ENCODE assay signal across 8 cellular contexts in the genomic region with DNA sequence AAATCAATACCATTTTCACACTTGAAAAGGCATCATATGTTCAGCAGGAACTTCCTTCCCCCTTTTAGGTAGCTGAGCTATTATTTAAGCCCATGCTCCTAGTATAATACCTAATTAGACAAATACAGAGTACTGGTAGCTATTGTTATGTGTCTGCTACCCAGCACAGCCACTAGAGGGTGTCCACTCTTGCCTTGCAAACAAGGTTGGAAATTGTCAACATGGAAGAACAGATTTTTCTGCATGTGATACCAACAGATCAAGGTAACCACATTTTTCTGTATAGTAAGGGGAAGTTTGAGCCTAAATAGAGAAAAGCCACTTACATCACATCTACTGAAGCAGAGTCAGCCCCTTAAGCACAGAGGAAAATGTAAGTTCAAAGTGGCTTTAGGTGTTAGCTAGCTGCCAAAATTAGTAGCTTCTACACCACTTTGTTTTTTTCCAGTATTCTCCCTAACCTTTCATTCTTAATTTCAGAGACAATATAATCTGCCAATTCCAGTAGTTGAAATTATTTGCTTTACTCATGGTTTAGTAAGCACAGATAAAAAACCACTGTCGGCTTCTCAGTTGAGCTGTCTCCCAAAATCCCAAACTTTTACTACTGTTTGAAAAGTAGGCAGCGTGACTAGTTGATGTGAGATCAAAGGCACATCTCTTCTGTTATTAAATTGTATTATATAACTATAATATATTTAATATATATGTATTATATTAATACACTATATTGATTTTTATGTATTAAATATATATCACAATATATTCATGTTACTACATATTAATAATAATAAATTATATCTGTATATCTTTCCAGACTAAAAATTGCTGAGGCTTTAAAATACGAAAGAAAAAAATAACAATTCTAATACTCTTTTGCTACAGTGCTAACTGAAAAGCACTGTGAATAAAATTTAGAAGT.
DNase-seq lines count a peak whose midpoint lies in the region; ATAC-seq, FAIRE-seq and TF ChIP-seq lines count a peak whose summit lies in the region.

No MANE protein-coding gene starts in this region.

- in situ Hi-C loops in astrocyte of the cerebellum (cut with HindIII; ENCODE audit: low sequenced_read_pairs): loop anchor here (5.0 kb wide), 1 partner anchor 37 kb away; the partner anchor contains the start of gene EDNRA

- peak; percentile 94 for ATAC-seq in GM21717 (IDR thresholded peaks at IDR 0.05; ENCODE audit: unreplicated experiment)

- DNase-seq in NCI-H2227 (lab: John Stamatoyannopoulos, UW; ENCODE audit: unreplicated experiment): peak; percentile 35
- DNase-seq in NCI-H2227 treated with DMSO at 0.1 percent for 48 hours (lab: John Stamatoyannopoulos, UW): no peak
- DNase-seq in HTR-8/SVneo (ENCODE audit: insufficient read length, low spot score): peak; percentile 44
- DNase-seq in SIG-M5 (lab: John Stamatoyannopoulos, UW): peak; percentile 6
- peak; percentile 68 for DNase-seq in astrocyte of the cerebellum (ENCODE audit: low read depth)
- peak in 30 of 51 donors; percentile 0 to 68 (median 22) for DNase-seq in hypothalamus (lab: John Stamatoyannopoulos, UW)
- peak; percentile 23 for DNase-seq in stimulated activated CD4-positive, alpha-beta T cell treated with anti-CD3 and anti-CD28 coated beads, Interleukin-12 subunit alpha, Interleukin-12 subunit beta, amount 100 ng/mL, for 4 hours

- peak; percentile 96 for TF ChIP-seq CTCF in astrocyte of the cerebellum (IDR thresholded peaks at IDR 0.05; ENCODE audit: low read depth, low read length, missing control alignments)

- H3K4me3 ChIP-seq in astrocyte of the cerebellum (ENCODE audit: low read depth, low read length): no peak overlapping the region

- FAIRE-seq in HTR-8/SVneo (lab: Jason Lieb, UNC): no peak
